In genomic region chr3:50204804-50205718, GRCh38 we compare ENCODE assay signal across 7 cellular contexts. TPM values are rescaled to one million over a fixed set of nuclear protein-coding genes. Genes with fewer than 3 reads are reported as not detected.
DNase-seq lines count a peak whose midpoint lies in the region; ATAC-seq and TF ChIP-seq lines count a peak whose summit lies in the region.

Gene SLC38A3, plus strand, starts transcription at chr3:50205271. Its CDS starts 8,929 bp downstream, at chr3:50214200.

- POLR2A ChIA-PET in T-cell (lab: Charles Lee): interaction anchor here in 1 of 2 donors (0.6 to 0.7 kb wide), 2 partner anchors 16 to 86 kb away, joined by 4 to 7 read pairs; no protein-coding TSS in a partner anchor

- no peak within 1 kb of the TSS for H3K27ac Mint-ChIP-seq in T-cell

- DNase-seq in HFF-Myc (ENCODE audit: extremely low read depth, low read depth) (no peak), T-cell (peak in 5 of 34 experiments; percentile 12 to 35 (median 23)), fibroblast of pulmonary artery (ENCODE audit: low read depth) (no peak), omental fat pad (ENCODE audit: low spot score) (no peak)

- peak within 1 kb of the TSS; percentile 13 to 57 (median 21) for H3K4me3 Mint-ChIP-seq in T-cell

- TF ChIP-seq CTCF in HFF-Myc (IDR thresholded peaks at IDR 0.05; ENCODE audit: low read depth, low read length, missing control alignments) (no peak), fibroblast of pulmonary artery (IDR thresholded peaks at IDR 0.05; ENCODE audit: low read length, missing control alignments) (no peak), omental fat pad (IDR thresholded peaks at IDR 0.05) (no peak)

- H3K4me1 Mint-ChIP-seq in T-cell: peaks cover 0 to 7% (median 1%) of the 10 kb centered on the region in 3 donors

- H3K4me3 ChIP-seq in HFF-Myc (replicated peaks; ENCODE audit: low read depth, low read length): peak within 1 kb of the TSS; percentile 21
- H3K4me3 ChIP-seq in fibroblast of pulmonary artery (replicated peaks; ENCODE audit: low read depth, low read length): peak within 1 kb of the TSS; percentile 22

- CTCF ChIA-PET in T-cell (lab: Charles Lee): interaction anchor here in 1 of 2 donors (1.3 kb wide), 1 partner anchor 10 kb away, joined by 3 read pairs; no protein-coding TSS in a partner anchor

- no peaks in the 10 kb centered on the region for H3K9me3 Mint-ChIP-seq in T-cell

- H3K36me3 Mint-ChIP-seq in T-cell: no peaks in the 10 kb centered on the region

- peaks cover 39 to 62% of the 10 kb centered on the region in 2 donors for H3K27me3 Mint-ChIP-seq in T-cell

- ATAC-seq in T-cell (replicated peaks in 1 of 4) (peak; percentile 53 to 73 (median 60)), omental fat pad (ENCODE audit: low FRiP score) (peak; percentile 31), HG03039 (IDR thresholded peaks at IDR 0.05; ENCODE audit: unreplicated experiment) (no peak), HG03520 (IDR thresholded peaks at IDR 0.05; ENCODE audit: unreplicated experiment) (no peak), GM21423 (IDR thresholded peaks at IDR 0.05; ENCODE audit: unreplicated experiment) (no peak)

RNA-seq across cellular contexts. Expression of gene SLC38A3, which starts in this region (rescaled TPM):
- total RNA-seq in T-cell (under 1 TPM in 4 of 5 donors, not detected in 1; 0.29 to 0.98 (median 0.44) TPM), omental fat pad (1 to 10 TPM in 1 of 4 donors, under 1 TPM in 2, not detected in 1; 0.56 to 1.5 (median 0.84) TPM)

Comparison
In these comparisons a context has a peak if more than half of its experiments do, and no peak if none do; other contexts are left out.
1. Peak in ATAC-seq in T-cell; RNA of the gene not detected or under 1 TPM.